ENCODE assay signal across 1 cellular context in genomic region chr1:161382214-161383019, GRCh38.
TF ChIP-seq lines count a peak whose summit lies in the region.

No MANE protein-coding gene starts in this region.

TF ChIP-seq in HEK293, 187 proteins besides CTCF, POLR2A, EP300 and RAD21 (continued from another document):
- TF ChIP-seq AEBP2 (tag by site-specific recombination; IDR thresholded peaks at IDR 0.05; ENCODE audit: borderline replicate concordance) (no peak), ZNF366 (tag by site-specific recombination; conservative IDR thresholded peaks at IDR 0.05) (no peak)
